Comparison of ENCODE assay signal across 8 cellular contexts in genomic region chr6:166707045-166707444, GRCh38.
DNase-seq lines count a peak whose midpoint lies in the region; ATAC-seq and TF ChIP-seq lines count a peak whose summit lies in the region.

No MANE protein-coding gene starts in this region.

- no peak overlapping the region for H3K9ac ChIP-seq in DND-41 (ENCODE audit: low read depth, low read length)

- ATAC-seq in DND-41 (ENCODE audit: insufficient read depth, low read depth) (0 out of 3 replicates have a peak, but pooled peaks have one; percentile 45), GM21576 (IDR thresholded peaks at IDR 0.05; ENCODE audit: unreplicated experiment) (peak; percentile 82), GM21381 (IDR thresholded peaks at IDR 0.05; ENCODE audit: unreplicated experiment) (no peak)

- H3K4me2 ChIP-seq in DND-41 (ENCODE audit: insufficient read depth, low read length) (no peak overlapping the region), PC-9 (peak overlapping the region; percentile 27)

- H3K79me2 ChIP-seq in DND-41 (ENCODE audit: insufficient read depth, low read length) (no peaks in the 10 kb centered on the region), PC-9 (ENCODE audit: low read depth) (no peaks in the 10 kb centered on the region)

- TF ChIP-seq CTCF in DND-41 (IDR thresholded peaks at IDR 0.05; ENCODE audit: borderline replicate concordance, extremely low read depth, low read length, poor library complexity, severe bottlenecking) (peak; percentile 41), PC-9 (conservative IDR thresholded peaks at IDR 0.05) (peak; percentile 45; the same call in 1 of the 2 replicates), neural crest cell (conservative IDR thresholded peaks at IDR 0.05) (peak; percentile 62)

- no TSS peak for BruUV-seq in PC-9 (replicated peaks; lab: Mats Ljungman, UMichigan)

- no peaks in the 10 kb centered on the region for H4K20me1 ChIP-seq in DND-41 (ENCODE audit: insufficient read depth, low read length)
- no peaks in the 10 kb centered on the region for H4K20me1 ChIP-seq in PC-9 (ENCODE audit: insufficient read depth)

- no peaks in the 10 kb centered on the region for H3F3A ChIP-seq in PC-9 (ENCODE audit: insufficient read depth, low read depth)

- H3K27ac ChIP-seq in DND-41 (ENCODE audit: low read length) (no peak overlapping the region), PC-9 (no peak overlapping the region)

- no peaks in the 10 kb centered on the region for H3K9me3 Mint-ChIP-seq in neural crest cell

- no peaks in the 10 kb centered on the region for H3K9me2 ChIP-seq in PC-9 (ENCODE audit: insufficient read depth)

- intact Hi-C loops in PC-9 (cut with micrococcal nuclease; ENCODE audit: unreplicated experiment): no loop called here

- H3K27ac Mint-ChIP-seq in neural crest cell (ENCODE audit: unreplicated experiment): no peak overlapping the region

- DNase-seq in DND-41: peak; percentile 7
- DNase-seq in PC-9: peak; percentile 30 to 35
- DNase-seq in erythroblast (lab: John Stamatoyannopoulos, UW): peak; percentile 66 to 71
- peak; percentile 61 for DNase-seq in neural crest cell (ENCODE audit: low read depth, low spot score)
- no peak for DNase-seq in T-helper 9 cell
- no peak for DNase-seq in stimulated activated naive CD4-positive, alpha-beta T cell (lab: John Stamatoyannopoulos, UW)

- POLR2A ChIA-PET in PC-9 (lab: Charles Lee; ENCODE audit: unreplicated experiment): no interaction called here

- TF ChIP-seq POLR2A in erythroblast (IDR thresholded peaks at IDR 0.05; ENCODE audit: low read length): no peak

- H3K4me1 Mint-ChIP-seq in neural crest cell: peaks cover 8% of the 10 kb centered on the region

- H3K36me3 ChIP-seq in DND-41 (ENCODE audit: insufficient read depth, low read length): no peaks in the 10 kb centered on the region
- H3K36me3 ChIP-seq in PC-9 (ENCODE audit: low read depth): no peaks in the 10 kb centered on the region

- no peak overlapping the region for H2AFZ ChIP-seq in DND-41 (ENCODE audit: low read depth, low read length)
- peak overlapping the region; percentile 48; the same call in 1 of the 2 replicates for H2AFZ ChIP-seq in PC-9

- no peak overlapping the region for H3K4me3 Mint-ChIP-seq in neural crest cell

- H3K36me3 Mint-ChIP-seq in neural crest cell (ENCODE audit: low read depth): no peaks in the 10 kb centered on the region

- H3K27me3 Mint-ChIP-seq in neural crest cell (ENCODE audit: low read depth): no peaks in the 10 kb centered on the region

- CTCF ChIA-PET in PC-9 (lab: Charles Lee): no interaction called here

- H3K9me3 ChIP-seq in DND-41 (ENCODE audit: insufficient read depth, low read length, severe bottlenecking): no peaks in the 10 kb centered on the region
- no peaks in the 10 kb centered on the region; the same call in 1 of the 2 replicates for H3K9me3 ChIP-seq in PC-9 (ENCODE audit: insufficient read depth, low read depth)

- no peaks in the 10 kb centered on the region for H3K4me1 ChIP-seq in DND-41 (ENCODE audit: insufficient read depth, low read length)
- H3K4me1 ChIP-seq in PC-9 (replicated peaks; ENCODE audit: insufficient read depth): peaks cover 6% of the 10 kb centered on the region; the same call in 1 of the 2 replicates

- H3K4me3 ChIP-seq in DND-41 (ENCODE audit: low read depth in 1 of 2, low read length in 2 of 2) (no peak overlapping the region), PC-9 (no peak overlapping the region)

- peaks cover 18% of the 10 kb centered on the region for H3K27me3 ChIP-seq in DND-41 (ENCODE audit: insufficient read depth, low read length, poor library complexity)
- no peaks in the 10 kb centered on the region for H3K27me3 ChIP-seq in PC-9 (ENCODE audit: insufficient read depth, low read depth)

Comparison
In these comparisons a context has a peak if more than half of its experiments do, and no peak if none do; other contexts are left out.
1. DNase-seq: peak in DND-41 (single experiment), PC-9 (2 of 2), erythroblast (2 of 2) and neural crest cell (single experiment); none in T-helper 9 cell (single experiment) and stimulated activated naive CD4-positive, alpha-beta T cell (0 of 6).
2. Peak in every context shown above with its lines, with median percentiles within 50 percentile points of each other: CTCF ChIP-seq.